ENCODE assay signal across 8 cellular contexts in the genomic region with DNA sequence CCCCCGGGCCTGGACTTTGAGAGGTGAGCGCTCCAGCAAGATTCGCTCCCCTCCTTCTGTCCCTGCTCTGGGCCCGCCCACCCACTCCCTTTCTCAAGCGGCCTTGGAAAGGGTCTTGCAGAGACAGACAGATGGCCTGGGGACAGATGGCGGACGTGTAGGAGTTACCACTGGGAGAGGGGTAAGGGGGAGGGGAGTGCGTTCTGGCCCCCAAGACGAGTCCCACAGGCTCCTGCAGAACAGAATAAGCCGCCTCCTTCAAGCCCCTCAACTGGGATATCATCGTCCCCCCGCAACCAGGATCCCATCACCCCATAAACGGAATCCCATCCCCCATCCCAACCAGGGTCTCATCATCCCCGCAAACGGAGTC. TPM values are rescaled to one million over a fixed set of nuclear protein-coding genes. Genes with fewer than 3 reads are reported as not detected.
DNase-seq lines count a peak whose midpoint lies in the region; ATAC-seq and TF ChIP-seq lines count a peak whose summit lies in the region.

No MANE protein-coding gene starts in this region.

- no peak for ATAC-seq in DND-41 (ENCODE audit: insufficient read depth, low read depth)

- H3K27me3 ChIP-seq in DND-41 (ENCODE audit: insufficient read depth, low read length, poor library complexity) (no peaks in the 10 kb centered on the region), OCI-LY1 (ENCODE audit: insufficient read depth, low read length) (no peaks in the 10 kb centered on the region), esophagus (ENCODE audit: control insufficient read depth in 1 of 2, insufficient read depth in 2 of 2, low read length in 2 of 2) (no peaks in the 10 kb centered on the region), parathyroid adenoma (ENCODE audit: control insufficient read depth, insufficient read depth, low read length) (no peaks in the 10 kb centered on the region)

- H4K20me1 ChIP-seq in DND-41 (ENCODE audit: insufficient read depth, low read length) (no peaks in the 10 kb centered on the region), OCI-LY1 (ENCODE audit: insufficient read depth, low read length) (no peaks in the 10 kb centered on the region)

- 0 out of 2 replicates have a peak, but pooled peaks cover 6% of the 10 kb centered on the region for H3K79me2 ChIP-seq in DND-41 (ENCODE audit: insufficient read depth, low read length)
- H3K79me2 ChIP-seq in OCI-LY1 (ENCODE audit: insufficient read depth, low read length), result no peaks in the 10 kb centered on the region
- H3K79me2 ChIP-seq in parathyroid adenoma, result no peaks in the 10 kb centered on the region

- peak overlapping the region; percentile 84 for H3K4me2 ChIP-seq in DND-41 (ENCODE audit: insufficient read depth, low read length)
- H3K4me2 ChIP-seq in OCI-LY1 (ENCODE audit: low read length), result peak overlapping the region; percentile 81
- peak overlapping the region; percentile 87 for H3K4me2 ChIP-seq in parathyroid adenoma (ENCODE audit: low read length)

- DNase-seq in DND-41 (no peak), DMS153 treated with DMSO at 0.1 percent for 48 hours (lab: John Stamatoyannopoulos, UW; ENCODE audit: unreplicated experiment) (no peak), 8988T (no peak), foreskin melanocyte (no peak)
- DNase-seq in activated CD4-positive, alpha-beta T cell treated with anti-CD3 and anti-CD28 coated beads for 48 hours, result no peak

- WGBS in esophagus, 2 donors, result 20 to 22% methylated on average over 15 of the region's 15 CpGs

- H3K27ac ChIP-seq in DND-41 (ENCODE audit: low read length) (peak overlapping the region; percentile 75), OCI-LY1 (ENCODE audit: low read depth, low read length, poor library complexity, severe bottlenecking) (no peak overlapping the region), esophagus (ENCODE audit: low read depth in 2 of 2, low read length in 1 of 2) (no peak overlapping the region), parathyroid adenoma (no peak overlapping the region)

- H3K36me3 ChIP-seq in DND-41 (ENCODE audit: insufficient read depth, low read length) (no peaks in the 10 kb centered on the region), OCI-LY1 (ENCODE audit: insufficient read depth, low read length) (no peaks in the 10 kb centered on the region), esophagus (ENCODE audit: control insufficient read depth in 2 of 2, insufficient read depth in 2 of 2, low read length in 1 of 2) (no peaks in the 10 kb centered on the region), parathyroid adenoma (ENCODE audit: control insufficient read depth, insufficient read depth, low read length) (no peaks in the 10 kb centered on the region)

- peak overlapping the region; percentile 100 for H2AFZ ChIP-seq in DND-41 (ENCODE audit: low read depth, low read length)
- no peak overlapping the region for H2AFZ ChIP-seq in OCI-LY1 (ENCODE audit: low read length)
- peak overlapping the region; percentile 80 for H2AFZ ChIP-seq in parathyroid adenoma

- no peaks in the 10 kb centered on the region for H3F3A ChIP-seq in OCI-LY1 (ENCODE audit: insufficient read depth, low read length)

- H3K4me1 ChIP-seq in DND-41 (ENCODE audit: insufficient read depth, low read length), result peaks cover 35% of the 10 kb centered on the region
- peaks cover 30% of the 10 kb centered on the region for H3K4me1 ChIP-seq in OCI-LY1 (ENCODE audit: insufficient read depth, low read length, severe bottlenecking)
- peaks cover 9 to 12% of the 10 kb centered on the region in 2 donors for H3K4me1 ChIP-seq in esophagus (ENCODE audit: control insufficient read depth in 2 of 2, insufficient read depth in 2 of 2, low read length in 1 of 2)
- H3K4me1 ChIP-seq in parathyroid adenoma, result no peaks in the 10 kb centered on the region

- peak overlapping the region; percentile 73 for H3K9ac ChIP-seq in DND-41 (ENCODE audit: low read depth, low read length)
- H3K9ac ChIP-seq in OCI-LY1 (ENCODE audit: low read length), result peak overlapping the region; percentile 57; the same call in 1 of the 2 replicates
- H3K9ac ChIP-seq in parathyroid adenoma, result no peak overlapping the region

- H3K9me3 ChIP-seq in DND-41 (ENCODE audit: insufficient read depth, low read length, severe bottlenecking) (no peaks in the 10 kb centered on the region), OCI-LY1 (ENCODE audit: low read length) (no peaks in the 10 kb centered on the region), esophagus (ENCODE audit: control insufficient read depth in 2 of 2, insufficient read depth in 1 of 2, low read depth in 1 of 2, low read length in 1 of 2) (no peaks in the 10 kb centered on the region), parathyroid adenoma (ENCODE audit: control insufficient read depth, low read length) (no peaks in the 10 kb centered on the region)

- H3K4me3 ChIP-seq in DND-41 (ENCODE audit: low read depth in 1 of 2, low read length in 2 of 2) (peak overlapping the region; percentile 28 to 69), OCI-LY1 (ENCODE audit: low read depth, low read length, poor library complexity, severe bottlenecking) (peak overlapping the region; percentile 50), esophagus (ENCODE audit: low read depth in 1 of 2, low read length in 2 of 2) (peak overlapping the region; percentile 44 to 49), parathyroid adenoma (ENCODE audit: low read depth, low read length) (peak overlapping the region; percentile 55)

- no peaks in the 10 kb centered on the region for H3K9me2 ChIP-seq in OCI-LY1 (ENCODE audit: low read depth, low read length)

- no peak for TF ChIP-seq CTCF in DND-41 (IDR thresholded peaks at IDR 0.05; ENCODE audit: borderline replicate concordance, extremely low read depth, low read length, poor library complexity, severe bottlenecking)
- no peak for TF ChIP-seq CTCF in OCI-LY1 (IDR thresholded peaks at IDR 0.05; ENCODE audit: low read length)
- TF ChIP-seq CTCF in parathyroid adenoma (IDR thresholded peaks at IDR 0.05), result no peak

RNA-seq across cellular contexts. Expression of a gene that starts 3.6 kb away (rescaled TPM):
- 1 to 10 TPM; 4.2 to 4.7 TPM for polyA plus RNA-seq in esophagus

RNA-seq across cellular contexts. Expression of a gene that starts 34.4 kb away (rescaled TPM):
- polyA plus RNA-seq in esophagus, result 10 to 100 TPM; 22.9 to 67.5 TPM
